ENCODE assay signal across 14 cellular contexts in genomic region chr10:43851030-43851429, GRCh38.
DNase-seq lines count a peak whose midpoint lies in the region; ATAC-seq and TF ChIP-seq lines count a peak whose summit lies in the region.
"Had no signal": no experiment of that assay in that cellular context is flagged by ENCODE, and none has a peak within 500 bp of the region (broad histone marks: within the 10 kb centered on the region; RNA-seq: fewer than 3 reads in every experiment).

No MANE protein-coding gene starts in this region.

- intact Hi-C loops in stomach (cut with DNase I; ENCODE audit: low total_unique reads), result no loop called here
- intact Hi-C loops in esophagus muscularis mucosa (cut with DNase I), result no loop called here
- intact Hi-C loops in mucosa of descending colon (cut with DNase I, micrococcal nuclease), result no loop called here

- H3K27me3 ChIP-seq in stomach, result no peaks in the 10 kb centered on the region
- no peaks in the 10 kb centered on the region for H3K27me3 ChIP-seq in esophagus muscularis mucosa
- H3K27me3 ChIP-seq: BLaER1 treated with 17β-estradiol and CSF1 and Interleukin-3, amounts not matched to agents 10 nM and 100 nM had no signal

- WGBS in stomach, 5 donors, result 29 to 70% (median 43%) methylated on average over 3 of the region's 3 CpGs
- WGBS in esophagus muscularis mucosa, result 91% methylated on average over 3 of the region's 3 CpGs

- ATAC-seq in mucosa of descending colon, result no peak

- TF ChIP-seq POLR2A in stomach (IDR thresholded peaks at IDR 0.05), result no peak
- TF ChIP-seq POLR2A in esophagus muscularis mucosa (IDR thresholded peaks at IDR 0.05; ENCODE audit: low read depth), result no peak

- DNase-seq in NCI-H748 treated with DMSO at 0.1 percent for 48 hours (lab: John Stamatoyannopoulos, UW) (peak; percentile 0), NCI-H748 (lab: John Stamatoyannopoulos, UW; ENCODE audit: unreplicated experiment) (no peak), SW480 (ENCODE audit: low spot score) (peak; percentile 28), left kidney (ENCODE audit: low read depth, low spot score) (peak; percentile 47), stomach (peak; percentile 45), esophagus muscularis mucosa (ENCODE audit: extremely low spot score) (no peak), NCI-H345 treated with DMSO at 0.1 percent for 48 hours (lab: John Stamatoyannopoulos, UW; ENCODE audit: unreplicated experiment) (no peak), mucosa of descending colon (no peak)
- DNase-seq: Calu3; CD4-positive, CD25-positive, alpha-beta regulatory T cell; DMS 273 treated with DMSO at 0.1 percent for 48 hours; HCEC 1CT had no signal

- H3K9me3 ChIP-seq in stomach (no peaks in the 10 kb centered on the region), esophagus muscularis mucosa (no peaks in the 10 kb centered on the region), mucosa of descending colon (no peaks in the 10 kb centered on the region)
- H3K9me3 ChIP-seq: BLaER1 treated with 17β-estradiol and CSF1 and Interleukin-3, amounts not matched to agents 10 nM and 100 nM had no signal

- TF ChIP-seq CTCF in stomach (IDR thresholded peaks at IDR 0.05) (no peak), esophagus muscularis mucosa (IDR thresholded peaks at IDR 0.05) (no peak), mucosa of descending colon (IDR thresholded peaks at IDR 0.05) (no peak)

- H3K4me3 ChIP-seq in stomach (no peak overlapping the region), esophagus muscularis mucosa (no peak overlapping the region), mucosa of descending colon (no peak overlapping the region)
- H3K4me3 ChIP-seq: BLaER1 treated with 17β-estradiol and CSF1 and Interleukin-3, amounts not matched to agents 10 nM and 100 nM had no signal

- H3K4me1 ChIP-seq in stomach (peaks cover 0 to 1% (median under 1%) of the 10 kb centered on the region in 4 donors), esophagus muscularis mucosa (peaks cover 5 to 14% (median 5%) of the 10 kb centered on the region in 4 donors), mucosa of descending colon (ENCODE audit: low read depth) (no peaks in the 10 kb centered on the region)

- TF ChIP-seq EP300 in stomach (IDR thresholded peaks at IDR 0.05) (no peak), esophagus muscularis mucosa (IDR thresholded peaks at IDR 0.05) (no peak)

- no peaks in the 10 kb centered on the region for H3K36me3 ChIP-seq in stomach
- H3K36me3 ChIP-seq in esophagus muscularis mucosa, result no peaks in the 10 kb centered on the region
- H3K36me3 ChIP-seq in mucosa of descending colon (ENCODE audit: low read depth), result no peaks in the 10 kb centered on the region
- H3K36me3 ChIP-seq: BLaER1 treated with 17β-estradiol and CSF1 and Interleukin-3, amounts not matched to agents 10 nM and 100 nM had no signal

- no peak overlapping the region for H3K27ac ChIP-seq in stomach
- no peak overlapping the region for H3K27ac ChIP-seq in esophagus muscularis mucosa (replicated peaks in 1 of 4)
- H3K27ac ChIP-seq: 22Rv1; BLaER1 treated with 17β-estradiol and CSF1 and Interleukin-3, amounts not matched to agents 10 nM and 100 nM had no signal

Comparison
In these comparisons a context has a peak if more than half of its experiments do, and no peak if none do; other contexts are left out.
1. DNase-seq: peak in NCI-H748 treated with DMSO at 0.1 percent for 48 hours (single experiment), SW480 (single experiment), left kidney (single experiment) and stomach (single experiment); none in NCI-H748 (single experiment), esophagus muscularis mucosa (single experiment), NCI-H345 treated with DMSO at 0.1 percent for 48 hours (single experiment) and mucosa of descending colon (0 of 3).